8 cellular contexts compared by ENCODE assay signal in genomic region chr19:47483800-47484690, GRCh38. TPM values are rescaled to one million over a fixed set of nuclear protein-coding genes. Genes with fewer than 3 reads are reported as not detected.
DNase-seq lines count a peak whose midpoint lies in the region; ATAC-seq and TF ChIP-seq lines count a peak whose summit lies in the region.

Gene KPTN, minus strand, starts transcription at chr19:47484219. Its CDS starts 59 bp downstream, at chr19:47484160.

- H3K27me3 Mint-ChIP-seq in activated CD4-positive, alpha-beta T cell treated with anti-CD3 and anti-CD28 coated beads, Interleukin-2, amount 10 ng/mL, durations not matched to agents 7 days and 5 days, result no peaks in the 10 kb centered on the region

- DNase-seq in BE2C (peak; percentile 94), GM19240 (ENCODE audit: insufficient read length, low spot score) (peak; percentile 98), NCI-H526 treated with DMSO at 0.1 percent for 48 hours (lab: John Stamatoyannopoulos, UW) (peak; percentile 70), dedifferentiated amniotic fluid mesenchymal stem cell (ENCODE audit: extremely low spot score) (peak; percentile 88), left lung (peak; percentile 90 to 97)
- peak; percentile 89 for DNase-seq in activated CD4-positive, alpha-beta T cell treated with anti-CD3 and anti-CD28 coated beads, Interleukin-2, amount 10 ng/mL, durations not matched to agents 7 days and 5 days
- peak; percentile 89 to 91 for DNase-seq in stimulated activated CD4-positive, alpha-beta T cell treated with anti-CD3 and anti-CD28 coated beads, Interleukin-2, amount 100 ng/mL, for 24 hours

- peak; percentile 58 for ATAC-seq in HG03520 (IDR thresholded peaks at IDR 0.05; ENCODE audit: unreplicated experiment)
- peak; percentile 93 for ATAC-seq in left lung

- CTCF ChIA-PET in activated CD4-positive, alpha-beta T cell treated with anti-CD3 and anti-CD28 coated beads, Interleukin-2, amount 10 ng/mL, durations not matched to agents 7 days and 5 days (lab: Charles Lee), result interaction anchor here (0.6 to 2.4 kb wide), 39 partner anchors 8 to 1363 kb away, joined by 3 to 24 read pairs (median 4); partner anchors contain the start of genes C5AR1, DHX34, EHD2 and INAFM1

- H3K36me3 ChIP-seq in BE2C, result no peaks in the 10 kb centered on the region
- peaks cover 0 to 29% of the 10 kb centered on the region in 2 donors for H3K36me3 ChIP-seq in left lung

- H3K36me3 Mint-ChIP-seq in activated CD4-positive, alpha-beta T cell treated with anti-CD3 and anti-CD28 coated beads, Interleukin-2, amount 10 ng/mL, durations not matched to agents 7 days and 5 days (ENCODE audit: low read depth), result peaks cover 17% of the 10 kb centered on the region

- intact Hi-C loops in left lung (cut with DNase I), result no loop called here

- peak within 1 kb of the TSS; percentile 97 for H3K27ac Mint-ChIP-seq in activated CD4-positive, alpha-beta T cell treated with anti-CD3 and anti-CD28 coated beads, Interleukin-2, amount 10 ng/mL, durations not matched to agents 7 days and 5 days

- peak within 1 kb of the TSS; percentile 74 for H3K4me3 ChIP-seq in BE2C (ENCODE audit: low read depth, low read length)
- peak within 1 kb of the TSS; percentile 46 to 56 for H3K4me3 ChIP-seq in left lung

- H3K27me3 ChIP-seq in BE2C (no peaks in the 10 kb centered on the region), left lung (no peaks in the 10 kb centered on the region)

- POLR2A ChIA-PET in activated CD4-positive, alpha-beta T cell treated with anti-CD3 and anti-CD28 coated beads, Interleukin-2, amount 10 ng/mL, durations not matched to agents 7 days and 5 days (lab: Charles Lee), result interaction anchor here (0.6 to 0.8 kb wide), 3 partner anchors 116 to 370 kb away, joined by 3 to 4 read pairs (median 3); no protein-coding TSS in a partner anchor

- H3K4me1 ChIP-seq in BE2C, result no peaks in the 10 kb centered on the region
- peaks cover 5 to 20% of the 10 kb centered on the region in 2 donors for H3K4me1 ChIP-seq in left lung

- H3K9me3 ChIP-seq in BE2C (no peaks in the 10 kb centered on the region), left lung (no peaks in the 10 kb centered on the region)

- H3K4me3 Mint-ChIP-seq in activated CD4-positive, alpha-beta T cell treated with anti-CD3 and anti-CD28 coated beads, Interleukin-2, amount 10 ng/mL, durations not matched to agents 7 days and 5 days, result peak within 1 kb of the TSS; percentile 98

- H3K9me3 Mint-ChIP-seq in activated CD4-positive, alpha-beta T cell treated with anti-CD3 and anti-CD28 coated beads, Interleukin-2, amount 10 ng/mL, durations not matched to agents 7 days and 5 days, result no peaks in the 10 kb centered on the region

- peak; percentile 87 for TF ChIP-seq CTCF in BE2C (IDR thresholded peaks at IDR 0.05; ENCODE audit: low read depth, low read length)
- TF ChIP-seq CTCF in left lung (IDR thresholded peaks at IDR 0.05), result peak; percentile 74 to 79

- H3K27ac ChIP-seq in left lung, result peak within 1 kb of the TSS; percentile 79 to 92

- peaks cover 46% of the 10 kb centered on the region for H3K4me1 Mint-ChIP-seq in activated CD4-positive, alpha-beta T cell treated with anti-CD3 and anti-CD28 coated beads, Interleukin-2, amount 10 ng/mL, durations not matched to agents 7 days and 5 days

RNA-seq across cellular contexts. Expression of gene KPTN, which starts in this region (rescaled TPM):
- 27.9 TPM for polyA plus RNA-seq in BE2C (2012; ENCODE audit: insufficient read depth, insufficient read length, low read depth)
- total RNA-seq in activated CD4-positive, alpha-beta T cell treated with anti-CD3 and anti-CD28 coated beads, Interleukin-2, amount 10 ng/mL, durations not matched to agents 7 days and 5 days, result 10 to 100 TPM; 12.5 to 14.1 TPM
- 10 to 100 TPM; 12.0 to 12.3 TPM for total RNA-seq in left lung

Comparison
In these comparisons a context has a peak if more than half of its experiments do, and no peak if none do; other contexts are left out.
1. Peak in every context shown above with its lines: DNase-seq, ATAC-seq, H3K4me3 ChIP-seq and H3K27ac ChIP-seq.